Comparison of ENCODE assay signal across 7 cellular contexts in genomic region chr1:19285366-19285765, GRCh38. TPM values are rescaled to one million over a fixed set of nuclear protein-coding genes. Genes with fewer than 3 reads are reported as not detected.
DNase-seq lines count a peak whose midpoint lies in the region; ATAC-seq, FAIRE-seq and TF ChIP-seq lines count a peak whose summit lies in the region.
"Not testable (repeated sequence)": the region's sequence is repeated elsewhere in the genome, so short reads cannot be mapped to it uniquely, and the experiment has no call there.
"Had no signal": no experiment of that assay in that cellular context is flagged by ENCODE, and none has a peak within 500 bp of the region (broad histone marks: within the 10 kb centered on the region; RNA-seq: fewer than 3 reads in every experiment).

No MANE protein-coding gene starts in this region.

- not testable (repeated sequence) for TF ChIP-seq POLR2A in K562 (conservative IDR thresholded peaks at IDR 0.05); right lobe of liver (IDR thresholded peaks at IDR 0.05); sigmoid colon (IDR thresholded peaks at IDR 0.05)

- not testable (repeated sequence) for TF ChIP-seq CTCF in K562 (IDR thresholded peaks at IDR 0.05 in 2 of 3, conservative IDR thresholded peaks at IDR 0.05 in 1 of 3; ENCODE audit: insufficient read depth in 2 of 3, low read depth in 1 of 3, low read length in 3 of 3); right lobe of liver (IDR thresholded peaks at IDR 0.05); sigmoid colon (IDR thresholded peaks at IDR 0.05)

- H3K4me2 ChIP-seq in K562 (ENCODE audit: insufficient read depth, low read length): not testable (repeated sequence)

- not testable (repeated sequence) for H3K9me1 ChIP-seq in K562 (ENCODE audit: control insufficient read depth, insufficient read depth, low read length)

- H3K36me3 ChIP-seq in K562 (ENCODE audit: control insufficient read depth, insufficient read depth, low read length); sigmoid colon: not testable (repeated sequence)
- H3K36me3 ChIP-seq in right lobe of liver: peaks cover 0 to 27% (median 13%) of the 10 kb centered on the region in 4 donors

- not testable (repeated sequence) for H3K79me2 ChIP-seq in K562 (ENCODE audit: control insufficient read depth, insufficient read depth, low read length)

- H3K27me3 ChIP-seq in K562 (ENCODE audit: control insufficient read depth in 2 of 2, insufficient read depth in 2 of 2, low read length in 2 of 2); right lobe of liver; sigmoid colon: not testable (repeated sequence)

- not testable (repeated sequence) for ATAC-seq in K562
- peak; percentile 5 for ATAC-seq in left colon
- peak; percentile 35 to 58 (median 39) for ATAC-seq in right lobe of liver

- not testable (repeated sequence) for H3K4me1 ChIP-seq in K562 (replicated peaks in 1 of 2; ENCODE audit: control insufficient read depth in 2 of 2, insufficient read depth in 2 of 2, low read length in 2 of 2); sigmoid colon
- peaks cover 0 to 19% (median 8%) of the 10 kb centered on the region in 4 donors for H3K4me1 ChIP-seq in right lobe of liver

- FAIRE-seq in K562 (lab: Jason Lieb, UNC): peak; percentile 73

- not testable (repeated sequence) for H3K9ac ChIP-seq in K562 (ENCODE audit: insufficient read depth in 1 of 2, low read depth in 2 of 2, low read length in 2 of 2)

- not testable (repeated sequence) for BruUV-seq in K562 (replicated peaks; lab: Mats Ljungman, UMichigan)

- intact Hi-C loops in K562 (cut with micrococcal nuclease); left colon (cut with DNase I, micrococcal nuclease); right lobe of liver (cut with DNase I); sigmoid colon (cut with DNase I): not testable (repeated sequence)

- H3K4me3 ChIP-seq in K562, right lobe of liver, sigmoid colon: not testable (repeated sequence)

- POLR2A ChIA-PET in K562 (lab: Yijun Ruan, JAX): not testable (repeated sequence)

- H4K20me1 ChIP-seq in K562 (replicated peaks; ENCODE audit: control insufficient read depth, insufficient read depth, low read length): not testable (repeated sequence)

- not testable (repeated sequence) for H3K9me3 ChIP-seq in K562 (replicated peaks; ENCODE audit: control insufficient read depth, insufficient read depth, low read depth, low read length); right lobe of liver; sigmoid colon

- not testable (repeated sequence) for H3K27ac ChIP-seq in K562 (ENCODE audit: extremely low read depth, low read depth, low read length); sigmoid colon
- peak overlapping the region; percentile 61 to 78 (median 77) for H3K27ac ChIP-seq in right lobe of liver

- in situ Hi-C loops in K562 (cut with MboI): not testable (repeated sequence)

- TF ChIP-seq RAD21 in K562 (CRISPR knock-in tag; conservative IDR thresholded peaks at IDR 0.05 in 1 of 2, IDR thresholded peaks at IDR 0.05 in 1 of 2): not testable (repeated sequence)

- whole genome bisulfite sequencing in K562 (ENCODE audit: insufficient coverage, low coverage, missing lambda C conversion rate): no CpG with 5 or more reads among the region's 3 CpGs
- 39% methylated on average over 3 of the region's 3 CpGs for WGBS in right lobe of liver (ENCODE audit: insufficient coverage, low coverage, low lambda C conversion rate, missing lambda C conversion rate)
- WGBS in sigmoid colon, 2 donors: 71 to 80% methylated on average over 3 of the region's 3 CpGs

- DNase-seq in DMS53 (lab: John Stamatoyannopoulos, UW) (peak; percentile 60), left colon (peak in 1 of 2 donors; percentile 33), sigmoid colon (peak; percentile 8)
- DNase-seq in K562 (ENCODE audit: extremely low read depth in 1 of 4, low spot score in 3 of 4); right lobe of liver: not testable (repeated sequence)

- not testable (repeated sequence) for H2AFZ ChIP-seq in K562 (ENCODE audit: low read depth, low read length)

- not testable (repeated sequence) for TF ChIP-seq EP300 in K562 (IDR thresholded peaks at IDR 0.05; ENCODE audit: low read length); sigmoid colon (IDR thresholded peaks at IDR 0.05)

- CTCF ChIA-PET in K562 (lab: Yijun Ruan, JAX; ENCODE audit: low intra/inter-chr PET ratio): not testable (repeated sequence)

RNA-seq across cellular contexts. Expression of gene AKR7A3, which starts 3.2 kb away (rescaled TPM):
- total RNA-seq in K562 (2011; cell fraction: chromatin; rRNA removed; ENCODE audit: low replicate concordance): 2.4 and 4.7 TPM in 2 replicates
- total RNA-seq in K562 (2011; cell fraction: nucleolus; rRNA removed): 3.7 and 4.5 TPM in 2 replicates
- 2.1 and 3.2 TPM in 2 replicates for total RNA-seq in K562 (2011; cell fraction: nucleoplasm; rRNA removed)
- total RNA-seq in K562 (2014; rRNA removed): 0.54 and 0.78 TPM in 2 replicates
- total RNA-seq in K562 (2014; rRNA removed; fragmentation: Illumina TruSeq; extraction: Trizol): 0.22 TPM in 2 replicates
- total RNA-seq in K562 (2015; rRNA removed; fragmentation: Illumina TruSeq; extraction: Trizol): 0.45 and 0.58 TPM in 2 replicates
- 0.91 and 1.2 TPM in 2 replicates for total RNA-seq in K562 (2021)
- 0.33 and 0.49 TPM in 2 replicates for polyA plus RNA-seq in K562 (2011; rRNA removed)
- 0.38 and 0.63 TPM in 2 replicates for polyA plus RNA-seq in K562 (2011; cell fraction: cytosol; rRNA removed)
- polyA plus RNA-seq in K562 (2011; cell fraction: nucleus; rRNA removed): 2.2 and 4.9 TPM in 2 replicates
- polyA plus RNA-seq in K562 (2012): 0.27 and 0.79 TPM in 2 replicates
- 0.13 and 0.25 TPM in 2 replicates for polyA plus RNA-seq in K562 (2014; fragmentation: Illumina TruSeq; extraction: Trizol)
- polyA plus RNA-seq in K562 (2014; fragmentation: Nextera tagmentation; extraction: Ambion mirVana): under 1 TPM in 1 of 2 experiments, not detected in 1; 0.04 TPM
- 0.74 and 1.5 TPM in 2 replicates for polyA plus RNA-seq in K562 (2014; rRNA removed)
- 0.14 and 0.15 TPM in 2 replicates for polyA minus RNA-seq in K562 (2011; rRNA and poly(A)+ RNA removed)
- polyA minus RNA-seq in K562 (2011; cell fraction: cytosol; rRNA and poly(A)+ RNA removed): 0.67 TPM in 1 of 2 replicates, not detected in the other
- polyA minus RNA-seq in K562 (2011; cell fraction: nucleus; rRNA and poly(A)+ RNA removed): 1.00 and 1.1 TPM in 2 replicates
- total RNA-seq in left colon: 10 to 100 TPM; 92.5 to 94.3 TPM
- 100 to 1,000 TPM in 4 of 6 experiments, 10 to 100 TPM in 2; 58.1 to 169 (median 130) TPM for total RNA-seq in right lobe of liver
- total RNA-seq in sigmoid colon: 1 to 10 TPM in 3 of 4 donors, under 1 TPM in 1; 0.71 to 1.9 (median 1.5) TPM
- polyA plus RNA-seq in sigmoid colon: 100 to 1,000 TPM in 1 of 3 donors, 10 to 100 TPM in 2; 72.1 to 110 (median 78.3) TPM
- total RNA-seq: A172, G401 had no signal

RNA-seq across cellular contexts. Expression of gene AKR7A2, which starts 26.6 kb away (rescaled TPM):
- total RNA-seq in K562 (2011; cell fraction: chromatin; rRNA removed; ENCODE audit: low replicate concordance): 18.7 and 45.9 TPM in 2 replicates
- 36.8 and 39.0 TPM in 2 replicates for total RNA-seq in K562 (2011; cell fraction: nucleolus; rRNA removed)
- 28.7 and 34.9 TPM in 2 replicates for total RNA-seq in K562 (2011; cell fraction: nucleoplasm; rRNA removed)
- 78.4 and 108 TPM in 2 replicates for total RNA-seq in K562 (2014; rRNA removed)
- total RNA-seq in K562 (2014; rRNA removed; fragmentation: Illumina TruSeq; extraction: Trizol): 26.1 and 32.3 TPM in 2 replicates
- 65.2 and 66.0 TPM in 2 replicates for total RNA-seq in K562 (2015; rRNA removed; fragmentation: Illumina TruSeq; extraction: Trizol)
- total RNA-seq in K562 (2021): 71.7 and 74.4 TPM in 2 replicates
- 49.4 and 57.1 TPM in 2 replicates for polyA plus RNA-seq in K562 (2011; rRNA removed)
- polyA plus RNA-seq in K562 (2011; cell fraction: cytosol; rRNA removed): 83.1 and 114 TPM in 2 replicates
- polyA plus RNA-seq in K562 (2011; cell fraction: nucleus; rRNA removed): 34.0 and 41.0 TPM in 2 replicates
- 57.6 and 109 TPM in 2 replicates for polyA plus RNA-seq in K562 (2012)
- 41.1 and 50.6 TPM in 2 replicates for polyA plus RNA-seq in K562 (2014; fragmentation: Illumina TruSeq; extraction: Trizol)
- polyA plus RNA-seq in K562 (2014; fragmentation: Nextera tagmentation; extraction: Ambion mirVana): 1 to 10 TPM; 2.0 to 4.0 TPM
- polyA plus RNA-seq in K562 (2014; rRNA removed): 74.7 and 83.6 TPM in 2 replicates
- 16.8 and 22.0 TPM in 2 replicates for polyA minus RNA-seq in K562 (2011; rRNA and poly(A)+ RNA removed)
- polyA minus RNA-seq in K562 (2011; cell fraction: cytosol; rRNA and poly(A)+ RNA removed): 22.1 and 40.4 TPM in 2 replicates
- polyA minus RNA-seq in K562 (2011; cell fraction: nucleus; rRNA and poly(A)+ RNA removed): 19.1 and 22.7 TPM in 2 replicates
- total RNA-seq in left colon: 100 to 1,000 TPM in 1 of 2 donors, 10 to 100 TPM in 1; 98.7 to 104 TPM
- total RNA-seq in right lobe of liver: 10 to 100 TPM; 41.4 to 85.1 (median 51.2) TPM
- total RNA-seq in sigmoid colon: 100 to 1,000 TPM in 1 of 4 donors, 10 to 100 TPM in 3; 55.8 to 110 (median 77.2) TPM
- polyA plus RNA-seq in sigmoid colon: 10 to 100 TPM; 64.2 to 99.6 (median 84.1) TPM

RNA-seq across cellular contexts. Expression of gene SLC66A1, which starts 26.8 kb away (rescaled TPM):
- 37.0 and 99.3 TPM in 2 replicates for total RNA-seq in K562 (2011; cell fraction: chromatin; rRNA removed; ENCODE audit: low replicate concordance)
- 85.8 and 97.7 TPM in 2 replicates for total RNA-seq in K562 (2011; cell fraction: nucleolus; rRNA removed)
- 62.2 and 63.1 TPM in 2 replicates for total RNA-seq in K562 (2011; cell fraction: nucleoplasm; rRNA removed)
- 28.9 and 34.0 TPM in 2 replicates for total RNA-seq in K562 (2014; rRNA removed)
- 8.5 and 10.4 TPM in 2 replicates for total RNA-seq in K562 (2014; rRNA removed; fragmentation: Illumina TruSeq; extraction: Trizol)
- total RNA-seq in K562 (2015; rRNA removed; fragmentation: Illumina TruSeq; extraction: Trizol): 18.6 and 21.6 TPM in 2 replicates
- total RNA-seq in K562 (2021): 26.5 and 29.5 TPM in 2 replicates
- polyA plus RNA-seq in K562 (2011; rRNA removed): 27.0 and 29.2 TPM in 2 replicates
- polyA plus RNA-seq in K562 (2011; cell fraction: cytosol; rRNA removed): 36.4 and 92.5 TPM in 2 replicates
- 35.5 and 82.2 TPM in 2 replicates for polyA plus RNA-seq in K562 (2011; cell fraction: nucleus; rRNA removed)
- polyA plus RNA-seq in K562 (2012): 23.2 and 37.9 TPM in 2 replicates
- 16.3 and 26.6 TPM in 2 replicates for polyA plus RNA-seq in K562 (2014; fragmentation: Illumina TruSeq; extraction: Trizol)
- 1 to 10 TPM; 1.2 to 1.6 TPM for polyA plus RNA-seq in K562 (2014; fragmentation: Nextera tagmentation; extraction: Ambion mirVana)
- 35.2 and 40.8 TPM in 2 replicates for polyA plus RNA-seq in K562 (2014; rRNA removed)
- polyA minus RNA-seq in K562 (2011; rRNA and poly(A)+ RNA removed): 12.7 and 14.9 TPM in 2 replicates
- 15.3 and 16.8 TPM in 2 replicates for polyA minus RNA-seq in K562 (2011; cell fraction: cytosol; rRNA and poly(A)+ RNA removed)
- polyA minus RNA-seq in K562 (2011; cell fraction: nucleus; rRNA and poly(A)+ RNA removed): 26.2 and 33.7 TPM in 2 replicates
- total RNA-seq in left colon: 10 to 100 TPM; 13.7 to 16.1 TPM
- 10 to 100 TPM in 3 of 6 experiments, 1 to 10 TPM in 3; 8.4 to 20.6 (median 11.2) TPM for total RNA-seq in right lobe of liver
- 10 to 100 TPM in 1 of 4 donors, 1 to 10 TPM in 3; 7.5 to 15.2 (median 8.8) TPM for total RNA-seq in sigmoid colon
- 10 to 100 TPM in 1 of 3 donors, 1 to 10 TPM in 2; 5.1 to 16.0 (median 7.2) TPM for polyA plus RNA-seq in sigmoid colon

RNA-seq across cellular contexts. Expression of gene MRTO4, which starts 33.8 kb away (rescaled TPM):
- total RNA-seq in K562 (2011; cell fraction: chromatin; rRNA removed; ENCODE audit: low replicate concordance): 35.8 and 86.9 TPM in 2 replicates
- 78.7 and 87.1 TPM in 2 replicates for total RNA-seq in K562 (2011; cell fraction: nucleolus; rRNA removed)
- total RNA-seq in K562 (2011; cell fraction: nucleoplasm; rRNA removed): 57.9 and 62.8 TPM in 2 replicates
- total RNA-seq in K562 (2014; rRNA removed) (150 and 153 TPM in 2 replicates), K562 (2014; rRNA removed; fragmentation: Illumina TruSeq; extraction: Trizol) (136 and 145 TPM in 2 replicates), K562 (2015; rRNA removed; fragmentation: Illumina TruSeq; extraction: Trizol) (153 and 154 TPM in 2 replicates), K562 (2021) (138 and 146 TPM in 2 replicates), left colon (10 to 100 TPM; 16.3 to 18.5 TPM), right lobe of liver (10 to 100 TPM in 2 of 6 experiments, 1 to 10 TPM in 4; 7.0 to 17.3 (median 8.2) TPM), sigmoid colon (10 to 100 TPM; 10.8 to 21.3 (median 15.3) TPM)
- polyA plus RNA-seq in K562 (2011; rRNA removed) (93.7 and 105 TPM in 2 replicates), K562 (2014; fragmentation: Illumina TruSeq; extraction: Trizol) (163 and 173 TPM in 2 replicates), K562 (2014; fragmentation: Nextera tagmentation; extraction: Ambion mirVana) (100 to 1,000 TPM in 1 of 2 experiments, 10 to 100 TPM in 1; 62.0 to 146 TPM), K562 (2014; rRNA removed) (152 and 153 TPM in 2 replicates), sigmoid colon (10 to 100 TPM; 10.8 to 44.1 (median 13.2) TPM)
- 88.3 and 88.5 TPM in 2 replicates for polyA plus RNA-seq in K562 (2011; cell fraction: cytosol; rRNA removed)
- polyA plus RNA-seq in K562 (2011; cell fraction: nucleus; rRNA removed): 35.1 and 36.8 TPM in 2 replicates
- 59.9 and 104 TPM in 2 replicates for polyA plus RNA-seq in K562 (2012)
- polyA minus RNA-seq in K562 (2011; rRNA and poly(A)+ RNA removed): 62.3 and 78.5 TPM in 2 replicates
- polyA minus RNA-seq in K562 (2011; cell fraction: cytosol; rRNA and poly(A)+ RNA removed): 32.1 and 40.7 TPM in 2 replicates
- polyA minus RNA-seq in K562 (2011; cell fraction: nucleus; rRNA and poly(A)+ RNA removed): 16.2 and 19.4 TPM in 2 replicates

RNA-seq across cellular contexts. Expression of gene EMC1, which starts 34.0 kb away (rescaled TPM):
- total RNA-seq in K562 (2011; cell fraction: chromatin; rRNA removed; ENCODE audit: low replicate concordance): 276 and 409 TPM in 2 replicates
- total RNA-seq in K562 (2011; cell fraction: nucleolus; rRNA removed): 245 and 297 TPM in 2 replicates
- 245 and 273 TPM in 2 replicates for total RNA-seq in K562 (2011; cell fraction: nucleoplasm; rRNA removed)
- total RNA-seq in K562 (2014; rRNA removed) (37.5 and 65.1 TPM in 2 replicates), K562 (2014; rRNA removed; fragmentation: Illumina TruSeq; extraction: Trizol) (32.8 and 35.4 TPM in 2 replicates), K562 (2015; rRNA removed; fragmentation: Illumina TruSeq; extraction: Trizol) (36.9 and 37.4 TPM in 2 replicates), K562 (2021) (71.0 and 88.2 TPM in 2 replicates), left colon (10 to 100 TPM; 33.2 to 41.1 TPM), right lobe of liver (10 to 100 TPM; 18.6 to 32.7 (median 25.3) TPM), sigmoid colon (10 to 100 TPM; 19.6 to 46.5 (median 31.3) TPM)
- polyA plus RNA-seq in K562 (2011; rRNA removed) (17.8 and 40.9 TPM in 2 replicates), K562 (2014; fragmentation: Illumina TruSeq; extraction: Trizol) (69.9 and 85.0 TPM in 2 replicates), K562 (2014; fragmentation: Nextera tagmentation; extraction: Ambion mirVana) (10 to 100 TPM; 32.1 to 69.3 TPM), K562 (2014; rRNA removed) (24.2 and 33.5 TPM in 2 replicates), sigmoid colon (10 to 100 TPM in 1 of 3 donors, 1 to 10 TPM in 2; 1.2 to 16.5 (median 3.2) TPM)
- polyA plus RNA-seq in K562 (2011; cell fraction: cytosol; rRNA removed): 34.1 and 42.0 TPM in 2 replicates
- polyA plus RNA-seq in K562 (2011; cell fraction: nucleus; rRNA removed): 140 and 211 TPM in 2 replicates
- 40.3 and 58.0 TPM in 2 replicates for polyA plus RNA-seq in K562 (2012)
- 38.2 and 49.9 TPM in 2 replicates for polyA minus RNA-seq in K562 (2011; rRNA and poly(A)+ RNA removed)
- 23.6 and 30.1 TPM in 2 replicates for polyA minus RNA-seq in K562 (2011; cell fraction: cytosol; rRNA and poly(A)+ RNA removed)
- polyA minus RNA-seq in K562 (2011; cell fraction: nucleus; rRNA and poly(A)+ RNA removed): 62.5 and 79.1 TPM in 2 replicates

Comparison
In these comparisons a context has a peak if more than half of its experiments do, and no peak if none do; other contexts are left out.
1. RNA of gene AKR7A3, which starts 3.2 kb away (total RNA-seq): 58.1 to 169 TPM in right lobe of liver and 92.5 to 94.3 TPM in left colon; 0.71 to 1.9 TPM in sigmoid colon and 0.22 to 4.7 TPM in K562; every median in the first group is over 10 times any median in the second.